ENCODE assay signal across 8 cellular contexts in genomic region chr7:129433823-129434171, GRCh38. TPM values are rescaled to one million over a fixed set of nuclear protein-coding genes. Genes with fewer than 3 reads are reported as not detected.
DNase-seq lines count a peak whose midpoint lies in the region; ATAC-seq and TF ChIP-seq lines count a peak whose summit lies in the region.

No MANE protein-coding gene starts in this region.

- in situ Hi-C loops in astrocyte of the spinal cord (cut with HindIII; ENCODE audit: low sequenced_read_pairs): no loop called here

- no peak overlapping the region for H3K27ac ChIP-seq in thoracic aorta

- DNase-seq in HuH-7 (ENCODE audit: low spot score): peak; percentile 73
- DNase-seq in astrocyte of the spinal cord (ENCODE audit: low read depth, low spot score): no peak
- DNase-seq in left colon: no peak
- DNase-seq in thoracic aorta (ENCODE audit: low spot score): peak; percentile 4
- DNase-seq in Ammon's horn (ENCODE audit: low spot score): no peak
- no peak for DNase-seq in retina

- intact Hi-C loops in left colon (cut with DNase I, micrococcal nuclease): no loop called here

- ATAC-seq in GM21576 (IDR thresholded peaks at IDR 0.05; ENCODE audit: unreplicated experiment) (peak; percentile 64), left colon (peak; percentile 73), thoracic aorta (ENCODE audit: insufficient number of reproducible peaks, low FRiP score, low read depth) (peak; percentile 60)

- no peaks in the 10 kb centered on the region for H3K9me3 ChIP-seq in thoracic aorta

- H3K27me3 ChIP-seq in thoracic aorta (replicated peaks; ENCODE audit: insufficient read depth): no peaks in the 10 kb centered on the region

- peaks cover 0 to 13% of the 10 kb centered on the region in 2 donors for H3K4me1 ChIP-seq in thoracic aorta (ENCODE audit: control insufficient read depth in 1 of 2, low read depth in 2 of 2)

- H3K4me3 ChIP-seq in GM08714 (ENCODE audit: low read length) (peak overlapping the region; percentile 79), astrocyte of the spinal cord (ENCODE audit: low read depth, low read length) (peak overlapping the region; percentile 66), thoracic aorta (peak overlapping the region; percentile 78)

- H3K36me3 ChIP-seq in thoracic aorta: no peaks in the 10 kb centered on the region

- TF ChIP-seq CTCF in astrocyte of the spinal cord (IDR thresholded peaks at IDR 0.05; ENCODE audit: low read depth, low read length) (peak; percentile 21), thoracic aorta (IDR thresholded peaks at IDR 0.05) (no peak)

RNA-seq across cellular contexts. Expression of gene STRIP2, which starts 0.4 kb away (rescaled TPM):
- total RNA-seq in left colon: 1 to 10 TPM in 1 of 2 donors, under 1 TPM in 1; 0.28 to 2.4 TPM
- 1 to 10 TPM in 1 of 2 donors, not detected in 1; 1.1 TPM for total RNA-seq in thoracic aorta

Comparison
In these comparisons a context has a peak if more than half of its experiments do, and no peak if none do; other contexts are left out.
1. DNase-seq: peak in HuH-7 (single experiment) and thoracic aorta (single experiment); none in astrocyte of the spinal cord (single experiment), left colon (0 of 2), Ammon's horn (single experiment) and retina (single experiment).
2. Peak in every context shown above with its lines, with median percentiles within 50 percentile points of each other: H3K4me3 ChIP-seq and ATAC-seq.